In the genomic region with DNA sequence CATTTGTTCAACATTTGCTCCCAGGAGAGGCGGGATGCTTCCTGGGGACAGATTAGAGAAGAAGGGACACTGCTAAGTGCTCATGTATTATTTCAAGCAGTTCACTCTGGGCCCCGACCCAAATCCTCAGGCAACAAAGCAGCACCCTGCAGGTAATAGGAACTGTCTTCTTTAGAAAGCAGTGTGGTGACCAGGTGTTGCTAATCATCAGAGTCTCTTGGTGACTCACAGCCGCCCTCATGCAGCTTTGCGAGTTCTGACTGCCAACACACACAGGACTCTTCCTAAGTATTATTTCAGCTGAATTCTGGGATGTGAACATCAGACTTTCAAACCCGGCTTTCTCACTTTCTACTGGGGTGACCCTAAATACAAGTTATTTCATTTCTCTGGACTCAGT, we compare ENCODE assay signal across 1 cellular context.
TF ChIP-seq lines count a peak whose summit lies in the region.

No MANE protein-coding gene starts in this region.

TF ChIP-seq in WTC11, 78 proteins besides CTCF, POLR2A, EP300 and RAD21 (continued from another document):
- TF ChIP-seq, protein P1, sequence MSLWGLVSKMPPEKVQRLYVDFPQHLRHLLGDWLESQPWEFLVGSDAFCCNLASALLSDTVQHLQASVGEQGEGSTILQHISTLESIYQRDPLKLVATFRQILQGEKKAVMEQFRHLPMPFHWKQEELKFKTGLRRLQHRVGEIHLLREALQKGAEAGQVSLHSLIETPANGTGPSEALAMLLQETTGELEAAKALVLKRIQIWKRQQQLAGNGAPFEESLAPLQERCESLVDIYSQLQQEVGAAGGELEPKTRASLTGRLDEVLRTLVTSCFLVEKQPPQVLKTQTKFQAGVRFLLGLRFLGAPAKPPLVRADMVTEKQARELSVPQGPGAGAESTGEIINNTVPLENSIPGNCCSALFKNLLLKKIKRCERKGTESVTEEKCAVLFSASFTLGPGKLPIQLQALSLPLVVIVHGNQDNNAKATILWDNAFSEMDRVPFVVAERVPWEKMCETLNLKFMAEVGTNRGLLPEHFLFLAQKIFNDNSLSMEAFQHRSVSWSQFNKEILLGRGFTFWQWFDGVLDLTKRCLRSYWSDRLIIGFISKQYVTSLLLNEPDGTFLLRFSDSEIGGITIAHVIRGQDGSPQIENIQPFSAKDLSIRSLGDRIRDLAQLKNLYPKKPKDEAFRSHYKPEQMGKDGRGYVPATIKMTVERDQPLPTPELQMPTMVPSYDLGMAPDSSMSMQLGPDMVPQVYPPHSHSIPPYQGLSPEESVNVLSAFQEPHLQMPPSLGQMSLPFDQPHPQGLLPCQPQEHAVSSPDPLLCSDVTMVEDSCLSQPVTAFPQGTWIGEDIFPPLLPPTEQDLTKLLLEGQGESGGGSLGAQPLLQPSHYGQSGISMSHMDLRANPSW (CRISPR knock-in tag; conservative IDR thresholded peaks at IDR 0.05; ENCODE audit: low read depth) = no peak
- no peak for TF ChIP-seq ZNF423 (CRISPR knock-in tag; IDR thresholded peaks at IDR 0.05)
- TF ChIP-seq, protein P2, sequence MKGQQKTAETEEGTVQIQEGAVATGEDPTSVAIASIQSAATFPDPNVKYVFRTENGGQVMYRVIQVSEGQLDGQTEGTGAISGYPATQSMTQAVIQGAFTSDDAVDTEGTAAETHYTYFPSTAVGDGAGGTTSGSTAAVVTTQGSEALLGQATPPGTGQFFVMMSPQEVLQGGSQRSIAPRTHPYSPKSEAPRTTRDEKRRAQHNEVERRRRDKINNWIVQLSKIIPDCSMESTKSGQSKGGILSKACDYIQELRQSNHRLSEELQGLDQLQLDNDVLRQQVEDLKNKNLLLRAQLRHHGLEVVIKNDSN (CRISPR knock-in tag; IDR thresholded peaks at IDR 0.05) = no peak
